In genomic region chr15:74173545-74174215, GRCh38 we compare ENCODE assay signal across 11 cellular contexts. TPM values are rescaled to one million over a fixed set of nuclear protein-coding genes. Genes with fewer than 3 reads are reported as not detected.
DNase-seq lines count a peak whose midpoint lies in the region; ATAC-seq and TF ChIP-seq lines count a peak whose summit lies in the region.
"Had no signal": no experiment of that assay in that cellular context is flagged by ENCODE, and none has a peak within 500 bp of the region (broad histone marks: within the 10 kb centered on the region; RNA-seq: fewer than 3 reads in every experiment).

Gene ISLR, plus strand, starts transcription at chr15:74173710. Its CDS starts 1,149 bp downstream, at chr15:74174859.

- 71 to 73% methylated on average over 12 of the region's 17 CpGs for WGBS in mesodermal cell (ENCODE audit: insufficient coverage in 2 of 2), 2 experiments
- 36 to 42% methylated on average over 7 to 15 of the region's 17 CpGs for WGBS in testis, 2 donors

- TF ChIP-seq CTCF in testis (IDR thresholded peaks at IDR 0.05) = no peak

- H3K4me3 ChIP-seq in NT2/D1 (ENCODE audit: insufficient read length, low read depth) (no peak within 1 kb of the TSS), mesodermal cell (ENCODE audit: extremely low read depth, insufficient read depth, low read length, poor library complexity, severe bottlenecking) (no peak within 1 kb of the TSS), testis (peak within 1 kb of the TSS; percentile 24 to 50)
- H3K4me3 ChIP-seq: cardiac muscle cell had no signal

- H3K27ac ChIP-seq in mesodermal cell (ENCODE audit: low read depth, low read length, severe bottlenecking) (peak within 1 kb of the TSS; percentile 64), testis (peak within 1 kb of the TSS; percentile 72 to 83)
- H3K27ac ChIP-seq: cardiac muscle cell, VCaP had no signal

- H3K4me1 ChIP-seq in NT2/D1 (ENCODE audit: insufficient read depth, insufficient read length) (peaks cover 39% of the 10 kb centered on the region), mesodermal cell (ENCODE audit: control insufficient read depth, insufficient read depth, low read length, poor library complexity, severe bottlenecking) (peaks cover 36% of the 10 kb centered on the region), testis (peaks cover 46% of the 10 kb centered on the region)

- H3K9ac ChIP-seq in NT2/D1 (ENCODE audit: insufficient read length, low read depth) = peak within 1 kb of the TSS; percentile 1

- DNase-seq in NT2/D1 (ENCODE audit: low read depth, low spot score) (no peak), epidermal melanocyte (ENCODE audit: insufficient read length, low spot score) (peak; percentile 36), testis (peak; percentile 47), globus pallidus (ENCODE audit: low spot score) (no peak), middle frontal gyrus (ENCODE audit: extremely low spot score, low spot score) (no peak)
- no peak for DNase-seq in activated CD4-positive, alpha-beta T cell treated with anti-CD3 and anti-CD28 coated beads, Interleukin-2, amount 50 U/mL, for 1 hour
- DNase-seq: naive thymus-derived CD4-positive, alpha-beta T cell had no signal

- H3K36me3 ChIP-seq in NT2/D1 (ENCODE audit: insufficient read depth, insufficient read length, low read length) (no peaks in the 10 kb centered on the region), mesodermal cell (ENCODE audit: control insufficient read depth, insufficient read depth, low read length) (no peaks in the 10 kb centered on the region), testis (ENCODE audit: low read depth, missing control alignments) (no peaks in the 10 kb centered on the region)
- H3K36me3 ChIP-seq: cardiac muscle cell had no signal

- H3K27me3 ChIP-seq in NT2/D1 (ENCODE audit: insufficient read depth, insufficient read length) (peaks cover 5% of the 10 kb centered on the region), testis (no peaks in the 10 kb centered on the region)
- H3K27me3 ChIP-seq: cardiac muscle cell had no signal

- no peaks in the 10 kb centered on the region for H3K9me3 ChIP-seq in NT2/D1 (ENCODE audit: insufficient read depth, low read length)
- H3K9me3 ChIP-seq in mesodermal cell (ENCODE audit: control insufficient read depth, low read length) = no peaks in the 10 kb centered on the region
- no peaks in the 10 kb centered on the region for H3K9me3 ChIP-seq in testis

- ATAC-seq in GM21390 (IDR thresholded peaks at IDR 0.05; ENCODE audit: unreplicated experiment) = no peak
- ATAC-seq: naive thymus-derived CD4-positive, alpha-beta T cell had no signal

- intact Hi-C loops in testis (cut with DNase I; ENCODE audit: low total_unique reads) = no loop called here

- no peak for TF ChIP-seq POLR2A in testis (IDR thresholded peaks at IDR 0.05)

RNA-seq across cellular contexts. Expression of gene ISLR, which starts in this region (rescaled TPM):
- 17.4 TPM for polyA plus RNA-seq in mesodermal cell (2013, experiment 1 of 2)
- 12.7 TPM for polyA plus RNA-seq in mesodermal cell (2013, experiment 2 of 2)
- 10 to 100 TPM; 24.0 to 39.5 TPM for total RNA-seq in testis
- 73.7 TPM for polyA plus RNA-seq in testis (ENCODE audit: insufficient read depth, low read depth, low replicate concordance)
- total RNA-seq: naive thymus-derived CD4-positive, alpha-beta T cell had no signal
- polyA plus RNA-seq: naive thymus-derived CD4-positive, alpha-beta T cell had no signal

Comparison
In these comparisons a context has a peak if more than half of its experiments do, and no peak if none do; other contexts are left out.
1. DNase-seq: peak in epidermal melanocyte (single experiment) and testis (single experiment); none in NT2/D1 (single experiment), globus pallidus (single experiment), activated CD4-positive, alpha-beta T cell treated with anti-CD3 and anti-CD28 coated beads, Interleukin-2, amount 50 U/mL, for 1 hour (single experiment) and middle frontal gyrus (single experiment).
2. H3K4me3 ChIP-seq: peak in testis (2 of 2); none in NT2/D1 (single experiment) and mesodermal cell (single experiment).